In genomic region chr4:75189976-75190375, GRCh38 we compare ENCODE assay signal across 2 cellular contexts.
TF ChIP-seq lines count a peak whose summit lies in the region.

No MANE protein-coding gene starts in this region.

TF ChIP-seq in HCT116, 20 proteins besides CTCF, POLR2A, EP300 and RAD21 (continued from another document):
- TF ChIP-seq MAX (IDR thresholded peaks at IDR 0.05) (no peak), EZH2phosphoT487 (IDR thresholded peaks at IDR 0.05; ENCODE audit: borderline replicate concordance) (no peak), YY1 (IDR thresholded peaks at IDR 0.05; ENCODE audit: extremely low read depth, insufficient replicate concordance, low read depth, low read length) (no peak), ELF1 (IDR thresholded peaks at IDR 0.05; ENCODE audit: borderline replicate concordance, low read depth) (no peak), SRF (IDR thresholded peaks at IDR 0.05; ENCODE audit: low read depth) (no peak), SIN3A (IDR thresholded peaks at IDR 0.05; ENCODE audit: low read depth) (no peak), EZH2 (IDR thresholded peaks at IDR 0.05) (no peak)

TF ChIP-seq in WTC11, 78 proteins besides CTCF, POLR2A, EP300 and RAD21:
- TF ChIP-seq HMGXB4 (CRISPR knock-in tag; IDR thresholded peaks at IDR 0.05) (no peak), ZNF423 (CRISPR knock-in tag; IDR thresholded peaks at IDR 0.05) (no peak), ZNF138 (CRISPR knock-in tag; conservative IDR thresholded peaks at IDR 0.05) (no peak), USF2 (CRISPR knock-in tag; IDR thresholded peaks at IDR 0.05) (no peak), FOXJ3 (CRISPR knock-in tag; IDR thresholded peaks at IDR 0.05; ENCODE audit: borderline replicate concordance) (no peak), USF1 (CRISPR knock-in tag; IDR thresholded peaks at IDR 0.05) (no peak), ESRRA (CRISPR knock-in tag; IDR thresholded peaks at IDR 0.05; ENCODE audit: borderline replicate concordance) (no peak), ZNF263 (CRISPR knock-in tag; IDR thresholded peaks at IDR 0.05; ENCODE audit: low read depth) (no peak), ATF1 (CRISPR knock-in tag; IDR thresholded peaks at IDR 0.05) (no peak), ATF2 (CRISPR knock-in tag; IDR thresholded peaks at IDR 0.05; ENCODE audit: borderline replicate concordance, low read depth) (no peak)
